8 cellular contexts compared by ENCODE assay signal in the genomic region with DNA sequence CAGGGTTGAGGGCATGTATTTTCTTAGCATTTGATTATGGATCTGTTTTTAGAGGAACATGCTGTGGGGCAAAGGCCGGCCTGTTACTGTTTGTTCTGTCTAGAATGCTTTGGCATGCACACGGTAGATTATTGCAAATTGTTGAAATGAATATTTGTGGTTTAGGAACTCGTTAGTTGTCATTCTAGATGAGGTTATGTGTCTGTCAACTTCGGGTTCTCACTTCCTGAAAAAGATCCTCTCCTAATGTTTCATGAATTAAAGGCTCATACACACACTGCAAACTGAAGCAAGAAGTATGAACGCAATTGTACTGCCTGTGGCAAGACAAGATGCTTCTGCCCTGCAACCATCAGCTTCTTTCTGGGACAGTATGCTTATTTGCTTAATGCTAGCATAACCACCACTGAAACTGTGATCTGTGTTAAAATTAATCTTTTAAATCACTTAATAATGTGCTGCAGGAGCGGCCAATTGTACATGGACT.
A peak's percentile ranks its signal among the peaks of the same experiment; 100 is the strongest.
DNase-seq lines count a peak whose midpoint lies in the region; ATAC-seq and TF ChIP-seq lines count a peak whose summit lies in the region.

No MANE protein-coding gene starts in this region.

- H3K27me3 ChIP-seq in SK-N-SH (ENCODE audit: insufficient read depth) (no peaks in the 10 kb centered on the region), trophoblast cell (ENCODE audit: insufficient read depth, low read length) (no peaks in the 10 kb centered on the region), adrenal gland (no peaks in the 10 kb centered on the region), WERI-Rb-1 (ENCODE audit: insufficient read depth, low read depth, severe bottlenecking) (no peaks in the 10 kb centered on the region)

- H3K4ac ChIP-seq in trophoblast cell (ENCODE audit: low read depth, low read length): no peak overlapping the region

- peaks cover 1% of the 10 kb centered on the region for H3K79me1 ChIP-seq in trophoblast cell (ENCODE audit: low read length)

- no peak overlapping the region for H2AK5ac ChIP-seq in trophoblast cell (ENCODE audit: low read length)

- H3K36me3 ChIP-seq in SK-N-SH (replicated peaks in 1 of 2; ENCODE audit: control insufficient read depth in 1 of 2, insufficient read depth in 2 of 2, low read length in 1 of 2) (no peaks in the 10 kb centered on the region), trophoblast cell (ENCODE audit: control insufficient read depth in 1 of 2, insufficient read depth in 2 of 2, low read length in 2 of 2) (no peaks in the 10 kb centered on the region), adrenal gland (replicated peaks in 1 of 2) (no peaks in the 10 kb centered on the region), WERI-Rb-1 (no peaks in the 10 kb centered on the region)

- H3K79me2 ChIP-seq in SK-N-SH (ENCODE audit: insufficient read depth) (no peaks in the 10 kb centered on the region), trophoblast cell (ENCODE audit: control insufficient read depth, insufficient read depth, low read length, poor library complexity) (no peaks in the 10 kb centered on the region)

- no peak overlapping the region for H4K91ac ChIP-seq in trophoblast cell (ENCODE audit: low read depth, low read length)

- H3K9me3 ChIP-seq in SK-N-SH: no peaks in the 10 kb centered on the region
- H3K9me3 ChIP-seq in trophoblast cell (ENCODE audit: insufficient read depth, low read depth, low read length): no peaks in the 10 kb centered on the region
- H3K9me3 ChIP-seq in adrenal gland (replicated peaks in 1 of 3): no peaks in the 10 kb centered on the region
- H3K9me3 ChIP-seq in WERI-Rb-1 (ENCODE audit: severe bottlenecking): peaks cover 3% of the 10 kb centered on the region

- CTCF ChIA-PET in SK-N-SH (lab: Yijun Ruan, JAX): no interaction called here

- POLR2A ChIA-PET in SK-N-SH (lab: Yijun Ruan, JAX): no interaction called here

- no peak for TF ChIP-seq EP300 in SK-N-SH (IDR thresholded peaks at IDR 0.05; ENCODE audit: borderline replicate concordance in 1 of 2, low read depth in 1 of 2, low read length in 1 of 2)

- H3K14ac ChIP-seq in trophoblast cell (ENCODE audit: low read length): no peak overlapping the region

- H3K4me3 ChIP-seq in SK-N-SH (ENCODE audit: low read depth in 2 of 2, low read length in 1 of 2) (no peak overlapping the region), trophoblast cell (ENCODE audit: low read depth, low read length) (no peak overlapping the region), adrenal gland (no peak overlapping the region), WERI-Rb-1 (ENCODE audit: low read depth, low read length) (no peak overlapping the region)

- H4K12ac ChIP-seq in trophoblast cell (ENCODE audit: low read depth, low read length): no peak overlapping the region

- 75% methylated on average over 6 of the region's 6 CpGs for WGBS in SK-N-SH (ENCODE audit: low lambda C conversion rate)
- WGBS in trophoblast cell (ENCODE audit: extremely low coverage, insufficient coverage, insufficient read length): no CpG with 5 or more reads among the region's 6 CpGs
- WGBS in adrenal gland, 4 donors: 45 to 59% (median 51%) methylated on average over 6 of the region's 6 CpGs

- no peaks in the 10 kb centered on the region for H4K20me1 ChIP-seq in SK-N-SH (ENCODE audit: insufficient read depth)

- TF ChIP-seq RAD21 in SK-N-SH (IDR thresholded peaks at IDR 0.05; ENCODE audit: low read length): no peak

- no peak overlapping the region for H3K9ac ChIP-seq in SK-N-SH
- no peak overlapping the region for H3K9ac ChIP-seq in trophoblast cell (ENCODE audit: low read length)

- peaks cover 0 to 20% of the 10 kb centered on the region in 2 experiments; a peak in 1 of 4 replicates for H3K4me1 ChIP-seq in SK-N-SH (ENCODE audit: control insufficient read depth in 1 of 2, insufficient read depth in 2 of 2, low read depth in 1 of 2, low read length in 1 of 2)
- H3K4me1 ChIP-seq in trophoblast cell (ENCODE audit: control insufficient read depth in 1 of 2, insufficient read depth in 2 of 2, low read length in 2 of 2): peaks cover 6 to 12% of the 10 kb centered on the region in 2 experiments
- H3K4me1 ChIP-seq in adrenal gland (replicated peaks in 1 of 2): peaks cover 0 to 6% of the 10 kb centered on the region in 2 donors

- H3K27ac ChIP-seq in SK-N-SH (ENCODE audit: low read depth in 2 of 2, low read length in 1 of 2) (no peak overlapping the region), trophoblast cell (ENCODE audit: low read depth, low read length) (no peak overlapping the region), adrenal gland (peak overlapping the region in 1 of 5 donors; percentile 39), WERI-Rb-1 (no peak overlapping the region)

- intact Hi-C loops in adrenal gland (cut with DNase I): no loop called here

- DNase-seq in SK-N-SH (no peak), trophoblast cell (peak; percentile 53 to 88), adrenal gland (no peak), WERI-Rb-1 (no peak), middle frontal gyrus (ENCODE audit: extremely low spot score, low spot score) (no peak)
- DNase-seq in activated naive CD4-positive, alpha-beta T cell treated with anti-CD3 and anti-CD28 coated beads, Interleukin-2, amount 50 U/mL, for 16 hours: no peak

- no peak overlapping the region for H2BK12ac ChIP-seq in trophoblast cell (ENCODE audit: low read length)

- TF ChIP-seq POLR2A in adrenal gland (IDR thresholded peaks at IDR 0.05): no peak

- TF ChIP-seq CTCF in SK-N-SH (IDR thresholded peaks at IDR 0.05): no peak
- no peak for TF ChIP-seq CTCF in adrenal gland (IDR thresholded peaks at IDR 0.05)
- no peak for TF ChIP-seq CTCF in WERI-Rb-1 (IDR thresholded peaks at IDR 0.05; ENCODE audit: low read depth, low read length)

- H2AFZ ChIP-seq in SK-N-SH (ENCODE audit: low read depth) (peak overlapping the region; percentile 16; the same call in 1 of the 2 replicates), trophoblast cell (ENCODE audit: insufficient read depth, low read length, poor library complexity) (no peak overlapping the region)

- no peak overlapping the region for H3K4me2 ChIP-seq in SK-N-SH
- H3K4me2 ChIP-seq in trophoblast cell (ENCODE audit: low read length): no peak overlapping the region

- ATAC-seq in GM19324 (IDR thresholded peaks at IDR 0.05; ENCODE audit: low FRiP score, unreplicated experiment) (peak; percentile 79), HG03097 (IDR thresholded peaks at IDR 0.05; ENCODE audit: low FRiP score, unreplicated experiment) (peak; percentile 66)

- no peak overlapping the region for H3K18ac ChIP-seq in trophoblast cell (ENCODE audit: low read length)

- H2BK120ac ChIP-seq in trophoblast cell (ENCODE audit: insufficient read depth, low read length, poor library complexity): no peak overlapping the region

- no peak overlapping the region for H2BK5ac ChIP-seq in trophoblast cell (ENCODE audit: low read depth, low read length, poor library complexity)

- no peaks in the 10 kb centered on the region for H3F3A ChIP-seq in SK-N-SH (replicated peaks; ENCODE audit: insufficient read depth)

- no peaks in the 10 kb centered on the region for H3K9me2 ChIP-seq in SK-N-SH

- no peak overlapping the region for H3K23ac ChIP-seq in trophoblast cell (ENCODE audit: low read length)

- no peak overlapping the region for H4K8ac ChIP-seq in trophoblast cell (ENCODE audit: low read depth, low read length)

TF ChIP-seq in SK-N-SH, 30 proteins besides CTCF, POLR2A, EP300 and RAD21:
- TF ChIP-seq SMC3 (IDR thresholded peaks at IDR 0.05; ENCODE audit: low read depth, low read length): no peak
- TF ChIP-seq NFIC (IDR thresholded peaks at IDR 0.05; ENCODE audit: borderline replicate concordance): no peak
- TF ChIP-seq RFX5 (IDR thresholded peaks at IDR 0.05; ENCODE audit: low read length): no peak
- TF ChIP-seq SIN3A (IDR thresholded peaks at IDR 0.05; ENCODE audit: borderline replicate concordance, low read depth, low read length): no peak
- TF ChIP-seq, protein P1, sequence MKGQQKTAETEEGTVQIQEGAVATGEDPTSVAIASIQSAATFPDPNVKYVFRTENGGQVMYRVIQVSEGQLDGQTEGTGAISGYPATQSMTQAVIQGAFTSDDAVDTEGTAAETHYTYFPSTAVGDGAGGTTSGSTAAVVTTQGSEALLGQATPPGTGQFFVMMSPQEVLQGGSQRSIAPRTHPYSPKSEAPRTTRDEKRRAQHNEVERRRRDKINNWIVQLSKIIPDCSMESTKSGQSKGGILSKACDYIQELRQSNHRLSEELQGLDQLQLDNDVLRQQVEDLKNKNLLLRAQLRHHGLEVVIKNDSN (IDR thresholded peaks at IDR 0.05; ENCODE audit: borderline replicate concordance, low read depth): no peak
- TF ChIP-seq, protein P2, sequence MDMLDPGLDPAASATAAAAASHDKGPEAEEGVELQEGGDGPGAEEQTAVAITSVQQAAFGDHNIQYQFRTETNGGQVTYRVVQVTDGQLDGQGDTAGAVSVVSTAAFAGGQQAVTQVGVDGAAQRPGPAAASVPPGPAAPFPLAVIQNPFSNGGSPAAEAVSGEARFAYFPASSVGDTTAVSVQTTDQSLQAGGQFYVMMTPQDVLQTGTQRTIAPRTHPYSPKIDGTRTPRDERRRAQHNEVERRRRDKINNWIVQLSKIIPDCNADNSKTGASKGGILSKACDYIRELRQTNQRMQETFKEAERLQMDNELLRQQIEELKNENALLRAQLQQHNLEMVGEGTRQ (IDR thresholded peaks at IDR 0.05; ENCODE audit: borderline replicate concordance, low read depth, low read length): no peak
- TF ChIP-seq, protein P3, sequence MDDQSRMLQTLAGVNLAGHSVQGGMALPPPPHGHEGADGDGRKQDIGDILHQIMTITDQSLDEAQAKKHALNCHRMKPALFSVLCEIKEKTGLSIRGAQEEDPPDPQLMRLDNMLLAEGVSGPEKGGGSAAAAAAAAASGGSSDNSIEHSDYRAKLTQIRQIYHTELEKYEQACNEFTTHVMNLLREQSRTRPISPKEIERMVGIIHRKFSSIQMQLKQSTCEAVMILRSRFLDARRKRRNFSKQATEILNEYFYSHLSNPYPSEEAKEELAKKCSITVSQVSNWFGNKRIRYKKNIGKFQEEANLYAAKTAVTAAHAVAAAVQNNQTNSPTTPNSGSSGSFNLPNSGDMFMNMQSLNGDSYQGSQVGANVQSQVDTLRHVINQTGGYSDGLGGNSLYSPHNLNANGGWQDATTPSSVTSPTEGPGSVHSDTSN (IDR thresholded peaks at IDR 0.05): 0 out of 2 replicates have a peak, but pooled peaks have one; percentile 5

Comparison
In these comparisons a context has a peak if more than half of its experiments do, and no peak if none do; other contexts are left out.
1. DNase-seq: peak in trophoblast cell (2 of 2); none in SK-N-SH (single experiment), activated naive CD4-positive, alpha-beta T cell treated with anti-CD3 and anti-CD28 coated beads, Interleukin-2, amount 50 U/mL, for 16 hours (single experiment), adrenal gland (0 of 7), WERI-Rb-1 (single experiment) and middle frontal gyrus (single experiment).